Comparison of ENCODE assay signal across 14 cellular contexts in the genomic region with DNA sequence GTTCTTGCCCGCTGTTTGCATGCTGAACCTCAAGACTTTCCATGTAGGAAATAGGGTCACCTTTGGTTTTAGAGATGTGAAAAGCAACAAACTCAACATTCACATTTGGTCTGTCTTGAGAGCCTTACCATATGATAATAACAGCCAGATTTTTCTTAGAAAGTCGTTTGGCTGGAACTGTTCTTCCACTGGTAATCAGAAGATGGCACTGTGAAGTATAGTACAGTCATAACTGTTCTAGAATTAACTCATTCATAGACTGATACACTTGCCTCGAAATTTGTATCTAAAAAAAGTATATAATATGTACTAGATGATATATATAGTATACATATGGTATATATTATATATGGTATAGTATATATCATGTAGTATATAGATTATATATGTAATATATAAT. TPM values are rescaled to one million over a fixed set of nuclear protein-coding genes. Genes with fewer than 3 reads are reported as not detected.
DNase-seq lines count a peak whose midpoint lies in the region; ATAC-seq and TF ChIP-seq lines count a peak whose summit lies in the region.
"Had no signal": no experiment of that assay in that cellular context is flagged by ENCODE, and none has a peak within 500 bp of the region (broad histone marks: within the 10 kb centered on the region; RNA-seq: fewer than 3 reads in every experiment).

No MANE protein-coding gene starts in this region.

- intact Hi-C loops in activated naive CD4-positive, alpha-beta T cell treated with anti-CD3 and anti-CD28 coated beads for 36 hours (cut with micrococcal nuclease) = no loop called here

- H3K9me3 ChIP-seq in neuronal stem cell (replicated peaks in 1 of 2; ENCODE audit: control insufficient read depth in 2 of 2, insufficient read depth in 1 of 2, low read depth in 1 of 2, low read length in 2 of 2) = no peaks in the 10 kb centered on the region
- H3K9me3 ChIP-seq: suprapubic skin had no signal

- no peak overlapping the region for H3K27ac ChIP-seq in neuronal stem cell (replicated peaks; ENCODE audit: low read length)
- H3K27ac ChIP-seq: suprapubic skin, WERI-Rb-1 had no signal

- no peak overlapping the region for H2BK12ac ChIP-seq in neuronal stem cell (ENCODE audit: low read length)

- no peaks in the 10 kb centered on the region for H3K79me1 ChIP-seq in neuronal stem cell (ENCODE audit: low read depth, low read length)

- H2AK5ac ChIP-seq in neuronal stem cell (ENCODE audit: low read depth, low read length) = no peak overlapping the region

- peak; percentile 33 for DNase-seq in SK-MEL-5 (ENCODE audit: low read depth, low spot score)
- no peak for DNase-seq in kidney epithelial cell (ENCODE audit: low read depth)
- DNase-seq in COLO829 (ENCODE audit: low spot score) = no peak
- no peak for DNase-seq in neuronal stem cell (ENCODE audit: low spot score)
- no peak for DNase-seq in activated naive CD4-positive, alpha-beta T cell treated with anti-CD3 and anti-CD28 coated beads for 36 hours
- DNase-seq: activated T-cell treated with anti-CD3 and anti-CD28 coated beads, Interleukin-2, amount 50 U/mL, for 4 hours; GOT3; NCI-H1930; WERI-Rb-1 had no signal

- no peak overlapping the region for H3K14ac ChIP-seq in neuronal stem cell (ENCODE audit: low read length)

- H3K9ac ChIP-seq in neuronal stem cell (ENCODE audit: low read depth, low read length, poor library complexity) = no peak overlapping the region

- H2BK5ac ChIP-seq in neuronal stem cell (ENCODE audit: low read length) = no peak overlapping the region

- no peak overlapping the region for H3K4me3 Mint-ChIP-seq in activated naive CD4-positive, alpha-beta T cell treated with anti-CD3 and anti-CD28 coated beads for 36 hours
- H3K4me3 Mint-ChIP-seq: activated T-cell treated with anti-CD3 and anti-CD28 coated beads, Interleukin-2, amount 50 U/mL, for 4 hours had no signal

- no peak overlapping the region for H2BK120ac ChIP-seq in neuronal stem cell (ENCODE audit: low read depth, low read length)

- no peak overlapping the region for H3K4ac ChIP-seq in neuronal stem cell (ENCODE audit: low read length)

- peaks cover 5% of the 10 kb centered on the region for H3K9me3 Mint-ChIP-seq in activated naive CD4-positive, alpha-beta T cell treated with anti-CD3 and anti-CD28 coated beads for 36 hours

- no peak overlapping the region for H3K4me3 ChIP-seq in kidney epithelial cell (ENCODE audit: low read depth, low read length)
- no peak overlapping the region for H3K4me3 ChIP-seq in neuronal stem cell (ENCODE audit: low read length in 2 of 2)
- H3K4me3 ChIP-seq: suprapubic skin had no signal

- CTCF ChIA-PET in activated naive CD4-positive, alpha-beta T cell treated with anti-CD3 and anti-CD28 coated beads for 36 hours (lab: Charles Lee) = no interaction called here

- in situ Hi-C loops in SK-MEL-5 (cut with HindIII; ENCODE audit: low pct_unique_long_range_greater_than_20kb, low sequenced_read_pairs) = no loop called here

- H2BK15ac ChIP-seq in neuronal stem cell (ENCODE audit: low read length) = no peak overlapping the region

- H3K4me1 Mint-ChIP-seq in activated naive CD4-positive, alpha-beta T cell treated with anti-CD3 and anti-CD28 coated beads for 36 hours (ENCODE audit: low read depth) = no peaks in the 10 kb centered on the region

- no peak overlapping the region for H4K8ac ChIP-seq in neuronal stem cell (ENCODE audit: low read depth, low read length)

- WGBS in neuronal stem cell (ENCODE audit: extremely low coverage in 2 of 2, insufficient read length in 2 of 2, insufficient replicate concordance in 1 of 2), 2 donors = no CpG with 5 or more reads among the region's 3 CpGs

- no peak overlapping the region for H3K18ac ChIP-seq in neuronal stem cell (ENCODE audit: low read length)

- no peaks in the 10 kb centered on the region for H3K36me3 Mint-ChIP-seq in activated naive CD4-positive, alpha-beta T cell treated with anti-CD3 and anti-CD28 coated beads for 36 hours (ENCODE audit: low read depth)

- no peak overlapping the region for H2AFZ ChIP-seq in neuronal stem cell (ENCODE audit: low read length)

- ATAC-seq in GM18508 (IDR thresholded peaks at IDR 0.05; ENCODE audit: insufficient read depth, unreplicated experiment) (peak; percentile 50), HG03097 (IDR thresholded peaks at IDR 0.05; ENCODE audit: low FRiP score, unreplicated experiment) (peak; percentile 83), HG02970 (IDR thresholded peaks at IDR 0.05; ENCODE audit: low FRiP score, unreplicated experiment) (no peak)
- ATAC-seq: activated T-cell treated with anti-CD3 and anti-CD28 coated beads, Interleukin-2, amount 50 U/mL, for 4 hours had no signal

- no peaks in the 10 kb centered on the region for H3K27me3 ChIP-seq in kidney epithelial cell (ENCODE audit: control insufficient read depth, insufficient read depth, low read length)
- H3K27me3 ChIP-seq in neuronal stem cell (ENCODE audit: control insufficient read depth in 3 of 3, insufficient read depth in 3 of 3, low read depth in 1 of 3, low read length in 3 of 3) = no peaks in the 10 kb centered on the region
- H3K27me3 ChIP-seq: suprapubic skin had no signal

- no peak overlapping the region for H3K23ac ChIP-seq in neuronal stem cell (ENCODE audit: low read depth, low read length, poor library complexity)

- no peaks in the 10 kb centered on the region for H3K27me3 Mint-ChIP-seq in activated naive CD4-positive, alpha-beta T cell treated with anti-CD3 and anti-CD28 coated beads for 36 hours (ENCODE audit: low read depth)
- H3K27me3 Mint-ChIP-seq: progenitor cell of endocrine pancreas had no signal

- H3K36me3 ChIP-seq in kidney epithelial cell (ENCODE audit: control insufficient read depth, insufficient read depth, low read length) = no peaks in the 10 kb centered on the region
- H3K36me3 ChIP-seq in neuronal stem cell (replicated peaks in 1 of 2; ENCODE audit: control insufficient read depth in 2 of 2, insufficient read depth in 2 of 2, low read length in 2 of 2) = no peaks in the 10 kb centered on the region
- H3K36me3 ChIP-seq: suprapubic skin, WERI-Rb-1 had no signal

- no peak overlapping the region for H4K91ac ChIP-seq in neuronal stem cell (ENCODE audit: low read depth, low read length, poor library complexity)

- H3K4me2 ChIP-seq in neuronal stem cell (ENCODE audit: insufficient read depth, low read length, poor library complexity, severe bottlenecking) = no peak overlapping the region

- TF ChIP-seq CTCF in kidney epithelial cell (IDR thresholded peaks at IDR 0.05; ENCODE audit: insufficient read depth, low read length, poor library complexity, severe bottlenecking) = peak; percentile 27

- peaks cover 0 to 3% of the 10 kb centered on the region in 2 donors for H3K4me1 ChIP-seq in neuronal stem cell (ENCODE audit: control insufficient read depth in 2 of 2, insufficient read depth in 1 of 2, low read depth in 1 of 2, low read length in 2 of 2)
- H3K4me1 ChIP-seq: suprapubic skin had no signal

- H3K27ac Mint-ChIP-seq in activated naive CD4-positive, alpha-beta T cell treated with anti-CD3 and anti-CD28 coated beads for 36 hours = no peak overlapping the region
- H3K27ac Mint-ChIP-seq: progenitor cell of endocrine pancreas had no signal

RNA-seq across cellular contexts. Expression of gene LUZP2, which starts 12.3 kb away (rescaled TPM):
- total RNA-seq in SK-MEL-5 (2014; rRNA removed; shearing (Covaris generic)) = not detected in 2 replicates
- not detected in 2 replicates for polyA plus RNA-seq in SK-MEL-5 (2015; cell fraction: cytosol; rRNA removed)
- not detected in 2 replicates for polyA plus RNA-seq in SK-MEL-5 (2015; cell fraction: nucleus; rRNA removed)
- 0.33 and 2.9 TPM in 2 replicates for total RNA-seq in kidney epithelial cell
- 0.14 TPM for polyA plus RNA-seq in neuronal stem cell (2013, experiment 1 of 2)
- 0.19 TPM for polyA plus RNA-seq in neuronal stem cell (2013, experiment 2 of 2)
- not detected for total RNA-seq in activated naive CD4-positive, alpha-beta T cell treated with anti-CD3 and anti-CD28 coated beads for 36 hours
- total RNA-seq: activated T-cell treated with anti-CD3 and anti-CD28 coated beads, Interleukin-2, amount 50 U/mL, for 4 hours had no signal
